1 cellular context compared by ENCODE assay signal in the genomic region with DNA sequence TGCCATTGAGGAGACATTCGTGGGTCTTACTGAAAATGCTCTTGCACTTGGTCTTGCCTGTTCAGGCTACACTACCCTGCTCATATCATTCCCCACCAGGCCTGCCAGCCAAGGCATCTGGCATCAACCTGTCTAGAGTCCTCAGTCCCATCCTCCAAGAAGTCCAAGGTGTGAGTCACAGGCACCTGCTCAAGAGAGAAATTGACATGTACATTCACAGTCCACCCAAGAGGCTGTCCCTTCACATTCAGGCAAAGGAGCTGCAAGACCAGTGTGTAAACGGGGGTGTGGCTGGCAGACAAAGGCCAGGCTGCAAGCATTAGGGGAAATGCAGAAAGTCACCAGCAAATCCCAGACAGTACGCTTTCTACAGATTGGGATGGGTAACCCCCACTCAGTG.
TF ChIP-seq lines count a peak whose summit lies in the region.

No MANE protein-coding gene starts in this region.

TF ChIP-seq in H1, 55 proteins besides CTCF, POLR2A, EP300 and RAD21:
- TF ChIP-seq JUN (IDR thresholded peaks at IDR 0.05; ENCODE audit: low read depth, low read length) (no peak), GABPA (IDR thresholded peaks at IDR 0.05; ENCODE audit: borderline replicate concordance, insufficient read depth, low read length) (no peak), KDM4A (IDR thresholded peaks at IDR 0.05; ENCODE audit: low read depth, low read length, severe bottlenecking) (no peak), ASH2L (IDR thresholded peaks at IDR 0.05; ENCODE audit: low read length) (no peak), CTBP2 (IDR thresholded peaks at IDR 0.05; ENCODE audit: borderline replicate concordance, insufficient read depth, insufficient read length, low read length) (no peak), ZNF274 (IDR thresholded peaks at IDR 0.05; ENCODE audit: borderline replicate concordance, extremely low read depth, low read length) (no peak), TEAD4 (IDR thresholded peaks at IDR 0.05; ENCODE audit: low read depth, low read length) (no peak), GTF2F1 (IDR thresholded peaks at IDR 0.05; ENCODE audit: borderline replicate concordance, low read depth, low read length) (no peak)
- TF ChIP-seq, protein P1, sequence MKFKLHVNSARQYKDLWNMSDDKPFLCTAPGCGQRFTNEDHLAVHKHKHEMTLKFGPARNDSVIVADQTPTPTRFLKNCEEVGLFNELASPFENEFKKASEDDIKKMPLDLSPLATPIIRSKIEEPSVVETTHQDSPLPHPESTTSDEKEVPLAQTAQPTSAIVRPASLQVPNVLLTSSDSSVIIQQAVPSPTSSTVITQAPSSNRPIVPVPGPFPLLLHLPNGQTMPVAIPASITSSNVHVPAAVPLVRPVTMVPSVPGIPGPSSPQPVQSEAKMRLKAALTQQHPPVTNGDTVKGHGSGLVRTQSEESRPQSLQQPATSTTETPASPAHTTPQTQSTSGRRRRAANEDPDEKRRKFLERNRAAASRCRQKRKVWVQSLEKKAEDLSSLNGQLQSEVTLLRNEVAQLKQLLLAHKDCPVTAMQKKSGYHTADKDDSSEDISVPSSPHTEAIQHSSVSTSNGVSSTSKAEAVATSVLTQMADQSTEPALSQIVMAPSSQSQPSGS (IDR thresholded peaks at IDR 0.05; ENCODE audit: low read length), result no peak
TF ChIP-seq in H1: peak in this region for 0.
